In genomic region chr1:193077991-193078390, GRCh38 we compare ENCODE assay signal across 1 cellular context.
TF ChIP-seq lines count a peak whose summit lies in the region.

No MANE protein-coding gene starts in this region.

TF ChIP-seq in HepG2, 621 proteins besides CTCF, POLR2A, EP300 and RAD21:
- no peak for TF ChIP-seq TEAD3 (CRISPR knock-in tag; optimal IDR thresholded peaks at IDR 0.05; ENCODE audit: borderline replicate concordance)
- TF ChIP-seq RBM22 (optimal IDR thresholded peaks at IDR 0.05; ENCODE audit: low read length), result no peak
- no peak for TF ChIP-seq CBX5 (CRISPR knock-in tag; IDR thresholded peaks at IDR 0.05; ENCODE audit: borderline replicate concordance)
- TF ChIP-seq ZNF776 (CRISPR knock-in tag; IDR thresholded peaks at IDR 0.05), result no peak
- no peak for TF ChIP-seq ZNF629 (CRISPR knock-in tag; conservative IDR thresholded peaks at IDR 0.05)
- TF ChIP-seq ZNF180 (CRISPR knock-in tag; IDR thresholded peaks at IDR 0.05; ENCODE audit: borderline replicate concordance, low read depth), result no peak
- TF ChIP-seq AHDC1 (CRISPR knock-in tag; IDR thresholded peaks at IDR 0.05; ENCODE audit: borderline replicate concordance), result no peak
